Comparison of ENCODE assay signal across 1 cellular context in the genomic region with DNA sequence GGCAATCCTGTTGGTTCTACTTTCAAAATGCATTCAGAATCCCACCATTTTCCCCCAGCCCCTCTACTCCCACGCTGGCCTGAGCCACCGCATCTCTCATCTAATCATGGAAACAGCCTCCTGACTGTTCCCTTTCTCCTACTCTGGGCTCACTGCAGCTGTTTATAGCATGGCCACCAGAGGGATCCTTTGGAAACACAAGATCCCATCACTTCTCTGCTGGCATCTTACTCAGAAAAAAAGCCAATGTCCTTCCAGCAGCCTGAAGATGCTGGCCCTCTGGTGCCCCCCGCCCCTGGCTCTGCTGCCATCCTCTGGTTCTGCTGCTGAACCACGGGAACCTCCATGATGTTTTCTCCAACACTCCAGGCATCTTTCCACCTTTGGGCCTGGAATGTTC.
TF ChIP-seq lines count a peak whose summit lies in the region.

No MANE protein-coding gene starts in this region.

TF ChIP-seq in K562, 482 proteins besides CTCF, POLR2A, EP300 and RAD21:
- TF ChIP-seq, protein P1, sequence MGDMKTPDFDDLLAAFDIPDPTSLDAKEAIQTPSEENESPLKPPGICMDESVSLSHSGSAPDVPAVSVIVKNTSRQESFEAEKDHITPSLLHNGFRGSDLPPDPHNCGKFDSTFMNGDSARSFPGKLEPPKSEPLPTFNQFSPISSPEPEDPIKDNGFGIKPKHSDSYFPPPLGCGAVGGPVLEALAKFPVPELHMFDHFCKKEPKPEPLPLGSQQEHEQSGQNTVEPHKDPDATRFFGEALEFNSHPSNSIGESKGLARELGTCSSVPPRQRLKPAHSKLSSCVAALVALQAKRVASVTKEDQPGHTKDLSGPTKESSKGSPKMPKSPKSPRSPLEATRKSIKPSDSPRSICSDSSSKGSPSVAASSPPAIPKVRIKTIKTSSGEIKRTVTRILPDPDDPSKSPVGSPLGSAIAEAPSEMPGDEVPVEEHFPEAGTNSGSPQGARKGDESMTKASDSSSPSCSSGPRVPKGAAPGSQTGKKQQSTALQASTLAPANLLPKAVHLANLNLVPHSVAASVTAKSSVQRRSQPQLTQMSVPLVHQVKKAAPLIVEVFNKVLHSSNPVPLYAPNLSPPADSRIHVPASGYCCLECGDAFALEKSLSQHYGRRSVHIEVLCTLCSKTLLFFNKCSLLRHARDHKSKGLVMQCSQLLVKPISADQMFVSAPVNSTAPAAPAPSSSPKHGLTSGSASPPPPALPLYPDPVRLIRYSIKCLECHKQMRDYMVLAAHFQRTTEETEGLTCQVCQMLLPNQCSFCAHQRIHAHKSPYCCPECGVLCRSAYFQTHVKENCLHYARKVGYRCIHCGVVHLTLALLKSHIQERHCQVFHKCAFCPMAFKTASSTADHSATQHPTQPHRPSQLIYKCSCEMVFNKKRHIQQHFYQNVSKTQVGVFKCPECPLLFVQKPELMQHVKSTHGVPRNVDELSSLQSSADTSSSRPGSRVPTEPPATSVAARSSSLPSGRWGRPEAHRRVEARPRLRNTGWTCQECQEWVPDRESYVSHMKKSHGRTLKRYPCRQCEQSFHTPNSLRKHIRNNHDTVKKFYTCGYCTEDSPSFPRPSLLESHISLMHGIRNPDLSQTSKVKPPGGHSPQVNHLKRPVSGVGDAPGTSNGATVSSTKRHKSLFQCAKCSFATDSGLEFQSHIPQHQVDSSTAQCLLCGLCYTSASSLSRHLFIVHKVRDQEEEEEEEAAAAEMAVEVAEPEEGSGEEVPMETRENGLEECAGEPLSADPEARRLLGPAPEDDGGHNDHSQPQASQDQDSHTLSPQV (IDR thresholded peaks at IDR 0.05) = no peak
- TF ChIP-seq, protein P2, sequence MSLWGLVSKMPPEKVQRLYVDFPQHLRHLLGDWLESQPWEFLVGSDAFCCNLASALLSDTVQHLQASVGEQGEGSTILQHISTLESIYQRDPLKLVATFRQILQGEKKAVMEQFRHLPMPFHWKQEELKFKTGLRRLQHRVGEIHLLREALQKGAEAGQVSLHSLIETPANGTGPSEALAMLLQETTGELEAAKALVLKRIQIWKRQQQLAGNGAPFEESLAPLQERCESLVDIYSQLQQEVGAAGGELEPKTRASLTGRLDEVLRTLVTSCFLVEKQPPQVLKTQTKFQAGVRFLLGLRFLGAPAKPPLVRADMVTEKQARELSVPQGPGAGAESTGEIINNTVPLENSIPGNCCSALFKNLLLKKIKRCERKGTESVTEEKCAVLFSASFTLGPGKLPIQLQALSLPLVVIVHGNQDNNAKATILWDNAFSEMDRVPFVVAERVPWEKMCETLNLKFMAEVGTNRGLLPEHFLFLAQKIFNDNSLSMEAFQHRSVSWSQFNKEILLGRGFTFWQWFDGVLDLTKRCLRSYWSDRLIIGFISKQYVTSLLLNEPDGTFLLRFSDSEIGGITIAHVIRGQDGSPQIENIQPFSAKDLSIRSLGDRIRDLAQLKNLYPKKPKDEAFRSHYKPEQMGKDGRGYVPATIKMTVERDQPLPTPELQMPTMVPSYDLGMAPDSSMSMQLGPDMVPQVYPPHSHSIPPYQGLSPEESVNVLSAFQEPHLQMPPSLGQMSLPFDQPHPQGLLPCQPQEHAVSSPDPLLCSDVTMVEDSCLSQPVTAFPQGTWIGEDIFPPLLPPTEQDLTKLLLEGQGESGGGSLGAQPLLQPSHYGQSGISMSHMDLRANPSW (CRISPR knock-in tag; IDR thresholded peaks at IDR 0.05) = no peak
